8 cellular contexts compared by ENCODE assay signal in genomic region chr7:29748286-29749099, GRCh38. TPM values are rescaled to one million over a fixed set of nuclear protein-coding genes. Genes with fewer than 3 reads are reported as not detected.
DNase-seq lines count a peak whose midpoint lies in the region; ATAC-seq, FAIRE-seq and TF ChIP-seq lines count a peak whose summit lies in the region.

No MANE protein-coding gene starts in this region.

- H3K79me2 ChIP-seq in keratinocyte (ENCODE audit: control insufficient read depth, insufficient read depth, low read length): no peaks in the 10 kb centered on the region

- H3K4me1 ChIP-seq in keratinocyte (ENCODE audit: control insufficient read depth, extremely low read depth, insufficient read depth, low read length) (no peaks in the 10 kb centered on the region), neuronal stem cell (ENCODE audit: control insufficient read depth in 2 of 2, insufficient read depth in 1 of 2, low read depth in 1 of 2, low read length in 2 of 2) (no peaks in the 10 kb centered on the region)

- no peak overlapping the region for H4K91ac ChIP-seq in neuronal stem cell (ENCODE audit: low read depth, low read length, poor library complexity)

- TF ChIP-seq CTCF in keratinocyte (optimal IDR thresholded peaks at IDR 0.05 in 1 of 3, IDR thresholded peaks at IDR 0.05 in 1 of 3, conservative IDR thresholded peaks at IDR 0.05 in 1 of 3; ENCODE audit: extremely low read depth in 1 of 3, insufficient read depth in 2 of 3, low read length in 3 of 3): peak in 2 of 3 experiments; percentile 13 to 41

- peak; percentile 7 for DNase-seq in NCI-H187 treated with DMSO at 0.1 percent for 48 hours (lab: John Stamatoyannopoulos, UW)
- DNase-seq in NCI-H187 (lab: John Stamatoyannopoulos, UW): no peak
- peak; percentile 34 for DNase-seq in NCI-H2171 (lab: John Stamatoyannopoulos, UW)
- DNase-seq in amniotic epithelial cell (ENCODE audit: low read depth): peak; percentile 60
- DNase-seq in keratinocyte (ENCODE audit: low read depth, low spot score): no peak
- DNase-seq in hepatic stellate cell (ENCODE audit: low spot score): no peak
- DNase-seq in neuronal stem cell (ENCODE audit: low spot score): no peak

- H2BK15ac ChIP-seq in neuronal stem cell (ENCODE audit: low read length): no peak overlapping the region

- H3K4me3 ChIP-seq in keratinocyte (ENCODE audit: control insufficient read depth in 2 of 3, extremely low read depth in 1 of 3, insufficient read depth in 2 of 3, low read depth in 1 of 3, low read length in 3 of 3) (no peak overlapping the region), neuronal stem cell (ENCODE audit: low read length in 2 of 2) (no peak overlapping the region)

- no peak overlapping the region for H2AFZ ChIP-seq in keratinocyte (ENCODE audit: control insufficient read depth, low read length)
- H2AFZ ChIP-seq in neuronal stem cell (ENCODE audit: low read length): no peak overlapping the region

- H3K27ac ChIP-seq in keratinocyte (ENCODE audit: control insufficient read depth, insufficient read depth, low read length) (no peak overlapping the region), neuronal stem cell (replicated peaks; ENCODE audit: low read length) (no peak overlapping the region)

- dilution Hi-C loops in keratinocyte (cut with MboI; ENCODE audit: extremely low pct_ligation_motif_present, low sequenced_read_pairs): no loop called here

- H3K36me3 ChIP-seq in keratinocyte (ENCODE audit: control insufficient read depth in 2 of 2, extremely low read depth in 1 of 2, insufficient read depth in 2 of 2, low read length in 2 of 2): no peaks in the 10 kb centered on the region
- no peaks in the 10 kb centered on the region for H3K36me3 ChIP-seq in neuronal stem cell (replicated peaks in 1 of 2; ENCODE audit: control insufficient read depth in 2 of 2, insufficient read depth in 2 of 2, low read length in 2 of 2)

- H3K9ac ChIP-seq in keratinocyte (ENCODE audit: control insufficient read depth, extremely low read depth, insufficient read depth, low read length) (no peak overlapping the region), neuronal stem cell (ENCODE audit: low read depth, low read length, poor library complexity) (no peak overlapping the region)

- no peak overlapping the region for H2BK5ac ChIP-seq in neuronal stem cell (ENCODE audit: low read length)

- 100% methylated on average over 1 of the region's 3 CpGs for WGBS in neuronal stem cell (ENCODE audit: extremely low coverage in 2 of 2, insufficient read length in 2 of 2, insufficient replicate concordance in 1 of 2), 2 donors

- H3K14ac ChIP-seq in neuronal stem cell (ENCODE audit: low read length): no peak overlapping the region

- H2BK120ac ChIP-seq in neuronal stem cell (ENCODE audit: low read depth, low read length): no peak overlapping the region

- H2BK12ac ChIP-seq in neuronal stem cell (ENCODE audit: low read length): no peak overlapping the region

- H3K27me3 ChIP-seq in keratinocyte (ENCODE audit: control insufficient read depth, extremely low read depth, insufficient read depth, low read length): no peaks in the 10 kb centered on the region
- peaks cover 0 to 3% (median 0%) of the 10 kb centered on the region in 3 experiments for H3K27me3 ChIP-seq in neuronal stem cell (ENCODE audit: control insufficient read depth in 3 of 3, insufficient read depth in 3 of 3, low read depth in 1 of 3, low read length in 3 of 3)

- no peak overlapping the region for H3K4me2 ChIP-seq in keratinocyte (ENCODE audit: control insufficient read depth, extremely low read depth, insufficient read depth, low read depth, low read length)
- no peak overlapping the region for H3K4me2 ChIP-seq in neuronal stem cell (ENCODE audit: insufficient read depth, low read length, poor library complexity, severe bottlenecking)

- H4K20me1 ChIP-seq in keratinocyte (ENCODE audit: control insufficient read depth, extremely low read depth, insufficient read depth, low read length): no peaks in the 10 kb centered on the region

- H3K79me1 ChIP-seq in neuronal stem cell (ENCODE audit: low read depth, low read length): no peaks in the 10 kb centered on the region

- no peaks in the 10 kb centered on the region for H3K9me3 ChIP-seq in keratinocyte (ENCODE audit: control insufficient read depth, low read depth, low read length)
- no peaks in the 10 kb centered on the region for H3K9me3 ChIP-seq in neuronal stem cell (replicated peaks in 1 of 2; ENCODE audit: control insufficient read depth in 2 of 2, insufficient read depth in 1 of 2, low read depth in 1 of 2, low read length in 2 of 2)

- no peaks in the 10 kb centered on the region for H3K9me1 ChIP-seq in keratinocyte (ENCODE audit: control insufficient read depth, extremely low read depth, insufficient read depth, low read length)

- no peak overlapping the region for H3K18ac ChIP-seq in neuronal stem cell (ENCODE audit: low read length)

- H4K8ac ChIP-seq in neuronal stem cell (ENCODE audit: low read depth, low read length): no peak overlapping the region

- H3K4ac ChIP-seq in neuronal stem cell (ENCODE audit: low read length): no peak overlapping the region

- no peak overlapping the region for H3K23ac ChIP-seq in neuronal stem cell (ENCODE audit: low read depth, low read length, poor library complexity)

- ATAC-seq in HG03108 (IDR thresholded peaks at IDR 0.05; ENCODE audit: unreplicated experiment): no peak

- H2AK5ac ChIP-seq in neuronal stem cell (ENCODE audit: low read depth, low read length): no peak overlapping the region

- FAIRE-seq in keratinocyte (lab: Jason Lieb, UNC): peak; percentile 9

RNA-seq across cellular contexts. Expression of gene WIPF3, which starts 57.8 kb away (rescaled TPM):
- 0.04 to 0.11 TPM (median 0.04 TPM) in 3 replicates for polyA plus RNA-seq in keratinocyte
- not detected for polyA plus RNA-seq in keratinocyte (2011; ENCODE audit: low read depth)
- polyA plus RNA-seq in keratinocyte (2011; cell fraction: cytosol; rRNA removed): 0.03 and 0.04 TPM in 2 replicates
- 0.08 TPM in 1 of 2 replicates, not detected in the other for polyA plus RNA-seq in keratinocyte (2011; cell fraction: nucleus; rRNA removed)
- polyA plus RNA-seq in keratinocyte (2012; ENCODE audit: low replicate concordance): 0.09 TPM in 1 of 2 replicates, not detected in the other
- polyA minus RNA-seq in keratinocyte: 0.06 to 0.07 TPM in 2 of 3 replicates, not detected in the other
- not detected for polyA minus RNA-seq in keratinocyte (2011; cell fraction: cytosol; rRNA and poly(A)+ RNA removed)
- polyA minus RNA-seq in keratinocyte (2011; cell fraction: nucleus; rRNA and poly(A)+ RNA removed): not detected in 2 replicates
- polyA plus RNA-seq in neuronal stem cell (2013, experiment 1 of 2): 14.8 TPM
- 15.7 TPM for polyA plus RNA-seq in neuronal stem cell (2013, experiment 2 of 2)

Comparison
In these comparisons a context has a peak if more than half of its experiments do, and no peak if none do; other contexts are left out.
1. DNase-seq: peak in NCI-H187 treated with DMSO at 0.1 percent for 48 hours (single experiment), NCI-H2171 (single experiment) and amniotic epithelial cell (single experiment); none in NCI-H187 (0 of 2), keratinocyte (single experiment), hepatic stellate cell (single experiment) and neuronal stem cell (single experiment).